Comparison of ENCODE assay signal across 22 cellular contexts in genomic region chr10:1536341-1536740, GRCh38.
"Had no signal": no experiment of that assay in that cellular context is flagged by ENCODE, and none has a peak within 500 bp of the region (broad histone marks: within the 10 kb centered on the region; RNA-seq: fewer than 3 reads in every experiment).

No MANE protein-coding gene starts in this region.

- H3K9me3 ChIP-seq: testis had no signal

- H3K27ac ChIP-seq: cardiac muscle cell, testis had no signal

- H3K36me3 Mint-ChIP-seq: naive B cell, type B pancreatic cell, WTC11 had no signal

- H3K9me3 Mint-ChIP-seq: activated naive CD8-positive, alpha-beta T cell treated with anti-CD3 and anti-CD28 coated beads, Interleukin-2, amount 50 U/mL, for 24 hours; activated T-cell treated with anti-CD3 and anti-CD28 coated beads, Interleukin-2, amount 50 U/mL, for 4 hours; activated T-helper 2 cell treated with anti-CD3 and anti-CD28 coated beads, Interferon-gamma antibody, Interleukin-2, Interleukin-4, amounts not matched to agents 10 μg/mL and 5 μg/mL and 100 μg/mL, durations not matched to agents 14 hours and 24 hours and 36 hours; type B pancreatic cell; WTC11 had no signal

- H3K27me3 ChIP-seq: cardiac muscle cell, testis had no signal

- H3K4me3 ChIP-seq: cardiac muscle cell, smooth muscle cell, testis had no signal

- H3K4me3 Mint-ChIP-seq: activated CD4-positive, alpha-beta T cell treated with anti-CD3 and anti-CD28 coated beads for 36 hours; activated naive CD8-positive, alpha-beta T cell treated with anti-CD3 and anti-CD28 coated beads, Interleukin-2, amount 50 U/mL, for 24 hours; activated T-cell treated with anti-CD3 and anti-CD28 coated beads, Interleukin-2, amount 50 U/mL, for 4 hours; naive B cell; type B pancreatic cell; WTC11 had no signal

- H3K36me3 ChIP-seq: cardiac muscle cell had no signal

- H3K27ac Mint-ChIP-seq: activated CD4-positive, alpha-beta T cell treated with anti-CD3 and anti-CD28 coated beads for 36 hours; activated naive CD8-positive, alpha-beta T cell treated with anti-CD3 and anti-CD28 coated beads, Interleukin-2, amount 50 U/mL, for 24 hours; activated T-helper 2 cell treated with anti-CD3 and anti-CD28 coated beads, Interferon-gamma antibody, Interleukin-2, Interleukin-4, amounts not matched to agents 10 μg/mL and 5 μg/mL and 100 μg/mL, durations not matched to agents 14 hours and 24 hours and 36 hours; naive B cell; type B pancreatic cell; WTC11 had no signal

- DNase-seq: activated CD4-positive, alpha-beta T cell treated with anti-CD3 and anti-CD28 coated beads for 36 hours; activated CD4-positive, alpha-beta T cell treated with anti-CD3 and anti-CD28 coated beads, Interleukin-2, amount 50 U/mL, for 48 hours; activated CD8-positive, alpha-beta memory T cell treated with anti-CD3 and anti-CD28 coated beads, Interleukin-2, amount 50 U/mL, for 48 hours; activated naive CD4-positive, alpha-beta T cell treated with anti-CD3 and anti-CD28 coated beads, Interleukin-2, amount 50 U/mL, for 16 hours; activated naive CD8-positive, alpha-beta T cell treated with anti-CD3 and anti-CD28 coated beads, Interleukin-2, amount 50 U/mL, for 24 hours; activated T-cell treated with anti-CD3 and anti-CD28 coated beads, Interleukin-2, amount 50 U/mL, for 4 hours; erythroblast; hippocampal formation; left colon; mesenchymal stem cell; naive B cell; nucleus accumbens; stimulated activated CD4-positive, alpha-beta T cell treated with anti-CD3 and anti-CD28 coated beads, Interleukin-2, amount 100 ng/mL, for 48 hours; stimulated activated naive CD4-positive, alpha-beta T cell; T-helper 9 cell; testis had no signal

- H3K4me1 ChIP-seq: testis had no signal

- ATAC-seq: activated CD4-positive, alpha-beta T cell treated with anti-CD3 and anti-CD28 coated beads for 36 hours; activated naive CD8-positive, alpha-beta T cell treated with anti-CD3 and anti-CD28 coated beads, Interleukin-2, amount 50 U/mL, for 24 hours; activated T-cell treated with anti-CD3 and anti-CD28 coated beads, Interleukin-2, amount 50 U/mL, for 4 hours; left colon; sciatic nerve; WTC11 had no signal

- H3K4me1 Mint-ChIP-seq: activated CD4-positive, alpha-beta T cell treated with anti-CD3 and anti-CD28 coated beads for 36 hours; activated naive CD8-positive, alpha-beta T cell treated with anti-CD3 and anti-CD28 coated beads, Interleukin-2, amount 50 U/mL, for 24 hours; WTC11 had no signal
